8 cellular contexts compared by ENCODE assay signal in genomic region chr12:4421590-4422031, GRCh38. TPM values are rescaled to one million over a fixed set of nuclear protein-coding genes. Genes with fewer than 3 reads are reported as not detected.
DNase-seq lines count a peak whose midpoint lies in the region; ATAC-seq and TF ChIP-seq lines count a peak whose summit lies in the region.

No MANE protein-coding gene starts in this region.

- H3K27me3 ChIP-seq in Peyer's patch, result no peaks in the 10 kb centered on the region
- H3K27me3 ChIP-seq in dorsolateral prefrontal cortex, result peaks cover 0 to 20% (median 0%) of the 10 kb centered on the region in 45 donors
- no peaks in the 10 kb centered on the region for H3K27me3 ChIP-seq in aorta (ENCODE audit: control insufficient read depth in 1 of 2, insufficient read depth in 2 of 2, low read length in 1 of 2)

- H3K9me3 ChIP-seq in Peyer's patch (no peaks in the 10 kb centered on the region), aorta (ENCODE audit: control insufficient read depth, low read length) (no peaks in the 10 kb centered on the region)

- H3K4me3 ChIP-seq in Peyer's patch (no peak overlapping the region), dorsolateral prefrontal cortex (no peak overlapping the region), aorta (ENCODE audit: low read length in 2 of 2) (no peak overlapping the region)

- H3K27ac ChIP-seq in Peyer's patch (no peak overlapping the region), dorsolateral prefrontal cortex (no peak overlapping the region), aorta (ENCODE audit: low read depth in 1 of 2, low read length in 2 of 2) (no peak overlapping the region)

- DNase-seq in NCI-H510A treated with DMSO at 0.1 percent for 48 hours (lab: John Stamatoyannopoulos, UW) (peak; percentile 9), NCI-H510A (lab: John Stamatoyannopoulos, UW) (no peak), HT-29 (ENCODE audit: low spot score) (peak; percentile 72), Peyer's patch (peak in 1 of 3 donors; percentile 38), dorsolateral prefrontal cortex (no peak), midbrain (lab: John Stamatoyannopoulos, UW) (peak; percentile 34), aorta (no peak)

- H3K36me3 ChIP-seq in Peyer's patch, result no peaks in the 10 kb centered on the region
- H3K36me3 ChIP-seq in aorta (ENCODE audit: control insufficient read depth in 1 of 2, insufficient read depth in 2 of 2, low read length in 1 of 2), result no peaks in the 10 kb centered on the region

- TF ChIP-seq POLR2A in Peyer's patch (IDR thresholded peaks at IDR 0.05), result no peak

- intact Hi-C loops in dorsolateral prefrontal cortex (cut with DNase I), result no loop called here
- intact Hi-C loops in aorta (cut with DNase I), result no loop called here

- WGBS in aorta, 2 donors, result 27 to 30% methylated on average over 4 of the region's 4 CpGs

- no peaks in the 10 kb centered on the region for H3K4me1 ChIP-seq in Peyer's patch
- H3K4me1 ChIP-seq in aorta (ENCODE audit: control insufficient read depth in 1 of 2, insufficient read depth in 2 of 2, low read length in 2 of 2), result no peaks in the 10 kb centered on the region

- peak; percentile 16 to 70 (median 53) for TF ChIP-seq CTCF in Peyer's patch (IDR thresholded peaks at IDR 0.05)
- peak; percentile 40 to 75 (median 62) for TF ChIP-seq CTCF in dorsolateral prefrontal cortex (IDR thresholded peaks at IDR 0.05 in 54 of 56, conservative IDR thresholded peaks at IDR 0.05 in 2 of 56; ENCODE audit: low read depth in 1 of 56, partially characterized antibody in 56 of 56)

- ATAC-seq in HG02759 (IDR thresholded peaks at IDR 0.05; ENCODE audit: unreplicated experiment) (no peak), aorta (ENCODE audit: low FRiP score) (no peak)

RNA-seq across cellular contexts. Expression of gene FGF6, which starts 24.0 kb away (rescaled TPM):
- total RNA-seq in HT-29 (2014; rRNA removed; shearing (Covaris generic)), result not detected in 2 replicates
- total RNA-seq in Peyer's patch, result not detected
- total RNA-seq in dorsolateral prefrontal cortex, result not detected
- total RNA-seq in aorta, result not detected
- polyA plus RNA-seq in aorta, result not detected

RNA-seq across cellular contexts. Expression of gene FGF23, which starts 42.1 kb away (rescaled TPM):
- not detected in 2 replicates for total RNA-seq in HT-29 (2014; rRNA removed; shearing (Covaris generic))
- total RNA-seq in Peyer's patch (not detected), dorsolateral prefrontal cortex (not detected), aorta (not detected)
- not detected for polyA plus RNA-seq in aorta

Comparison
In these comparisons a context has a peak if more than half of its experiments do, and no peak if none do; other contexts are left out.
1. DNase-seq: peak in NCI-H510A treated with DMSO at 0.1 percent for 48 hours (single experiment), HT-29 (single experiment) and midbrain (single experiment); none in NCI-H510A (single experiment), dorsolateral prefrontal cortex (0 of 10) and aorta (0 of 2).